ENCODE assay signal across 8 cellular contexts in the genomic region with DNA sequence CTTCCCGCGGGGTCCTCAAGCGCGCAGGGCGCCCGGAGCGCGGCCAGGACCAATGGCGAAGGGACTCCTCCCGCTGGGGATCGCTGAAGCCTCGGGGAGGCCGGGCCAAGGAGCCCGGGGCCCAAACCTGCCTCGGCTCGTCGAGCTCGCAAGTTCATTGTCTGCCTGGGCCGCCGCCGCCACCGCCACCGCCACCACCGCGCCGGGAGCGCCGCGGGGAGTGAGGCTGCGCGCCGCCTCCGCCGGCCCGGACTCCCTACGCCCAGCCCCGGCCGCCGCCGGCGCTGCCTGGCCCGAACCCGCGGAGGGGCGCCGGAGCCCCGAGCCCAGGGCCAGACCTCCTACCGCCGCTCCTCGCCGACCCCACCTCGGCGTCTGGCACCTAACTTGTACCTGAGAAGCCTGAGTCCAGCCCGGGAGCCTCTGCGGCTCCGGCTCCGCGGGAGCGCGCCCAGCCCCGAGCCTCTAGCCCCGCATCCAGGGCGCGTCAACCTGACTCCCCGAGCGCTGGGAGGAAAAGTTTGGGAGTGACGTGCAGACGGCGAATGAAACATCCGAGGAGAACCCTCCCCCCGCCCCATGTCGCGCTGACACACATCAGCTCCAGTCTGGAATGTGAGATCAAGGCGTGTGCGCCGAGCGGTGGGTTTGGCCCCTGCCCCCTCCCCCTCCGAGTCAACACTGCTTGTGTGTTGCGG. TPM values are rescaled to one million over a fixed set of nuclear protein-coding genes. Genes with fewer than 3 reads are reported as not detected.
DNase-seq lines count a peak whose midpoint lies in the region; ATAC-seq, FAIRE-seq and TF ChIP-seq lines count a peak whose summit lies in the region.

A gene with protein sequence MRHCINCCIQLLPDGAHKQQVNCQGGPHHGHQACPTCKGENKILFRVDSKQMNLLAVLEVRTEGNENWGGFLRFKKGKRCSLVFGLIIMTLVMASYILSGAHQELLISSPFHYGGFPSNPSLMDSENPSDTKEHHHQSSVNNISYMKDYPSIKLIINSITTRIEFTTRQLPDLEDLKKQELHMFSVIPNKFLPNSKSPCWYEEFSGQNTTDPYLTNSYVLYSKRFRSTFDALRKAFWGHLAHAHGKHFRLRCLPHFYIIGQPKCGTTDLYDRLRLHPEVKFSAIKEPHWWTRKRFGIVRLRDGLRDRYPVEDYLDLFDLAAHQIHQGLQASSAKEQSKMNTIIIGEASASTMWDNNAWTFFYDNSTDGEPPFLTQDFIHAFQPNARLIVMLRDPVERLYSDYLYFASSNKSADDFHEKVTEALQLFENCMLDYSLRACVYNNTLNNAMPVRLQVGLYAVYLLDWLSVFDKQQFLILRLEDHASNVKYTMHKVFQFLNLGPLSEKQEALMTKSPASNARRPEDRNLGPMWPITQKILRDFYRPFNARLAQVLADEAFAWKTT (minus strand): TSS at position 523 of the 698 bp plus-strand sequence. CDS start 47,386 bp downstream, outside the sequence.

- POLR2A ChIA-PET in GM12878 (lab: Charles Lee) = no interaction called here

- H3K4me3 Mint-ChIP-seq in T-helper 1 cell treated with Interleukin-12 subunit alpha and Interleukin-12 subunit beta and Interleukin-4 antibody, amounts not matched to agents 30 μg/mL and 1 μg/mL, for 36 hours = peak within 1 kb of the TSS; percentile 21
- H3K4me3 Mint-ChIP-seq in IgD-negative memory B cell = peak within 1 kb of the TSS; percentile 90 to 98 (median 94)

- H3K27me3 ChIP-seq in GM12878 (replicated peaks in 1 of 2; ENCODE audit: control insufficient read depth in 2 of 2, insufficient read depth in 2 of 2, low read length in 1 of 2) (peaks cover 19 to 32% of the 10 kb centered on the region in 2 experiments), iPS-20b (ENCODE audit: insufficient read depth, low read length) (peaks cover 68% of the 10 kb centered on the region)

- TF ChIP-seq EP300 in GM12878 (IDR thresholded peaks at IDR 0.05; ENCODE audit: borderline replicate concordance in 1 of 2, control insufficient read depth in 1 of 2, low read depth in 2 of 2, low read length in 2 of 2) = no peak

- no peaks in the 10 kb centered on the region; the same call in 1 of the 2 replicates for H4K20me1 ChIP-seq in GM12878 (ENCODE audit: control insufficient read depth, insufficient read depth)

- H3K36me3 ChIP-seq in GM12878 (ENCODE audit: control insufficient read depth in 2 of 2, insufficient read depth in 2 of 2, low read length in 1 of 2) (no peaks in the 10 kb centered on the region), iPS-20b (ENCODE audit: insufficient read depth, low read depth, low read length) (no peaks in the 10 kb centered on the region)

- no peak for DNase-seq in T-helper 1 cell
- DNase-seq in GM12878 (ENCODE audit: low read depth, low spot score) = no peak
- DNase-seq in sciatic nerve (ENCODE audit: low spot score) = peak; percentile 65
- no peak for DNase-seq in NOMO-1 treated with dmso at 0.1 percent for 144 hours (lab: John Stamatoyannopoulos, UW; ENCODE audit: unreplicated experiment)

- SMC1A ChIA-PET in GM12878 (lab: Charles Lee; ENCODE audit: uncharacterized antibody, unreplicated experiment) = no interaction called here

- peak within 1 kb of the TSS; percentile 19; the same call in 1 of the 2 replicates for H3K9ac ChIP-seq in GM12878 (ENCODE audit: control insufficient read depth, insufficient read depth, low read length)
- peak within 1 kb of the TSS; percentile 61; the same call in 1 of the 2 replicates for H3K9ac ChIP-seq in iPS-20b (ENCODE audit: low read depth, low read length)

- peak within 1 kb of the TSS; percentile 72 for H3K4me2 ChIP-seq in GM12878 (ENCODE audit: control insufficient read depth, insufficient read depth)

- no peak for TF ChIP-seq RAD21 in GM12878 (IDR thresholded peaks at IDR 0.05; ENCODE audit: insufficient read depth, low read depth, low read length)

- H3K9me3 Mint-ChIP-seq in T-helper 1 cell treated with Interleukin-12 subunit alpha and Interleukin-12 subunit beta and Interleukin-4 antibody, amounts not matched to agents 30 μg/mL and 1 μg/mL, for 36 hours = no peaks in the 10 kb centered on the region
- peaks cover 0 to 4% (median 0%) of the 10 kb centered on the region in 3 donors for H3K9me3 Mint-ChIP-seq in IgD-negative memory B cell

- peak within 1 kb of the TSS; percentile 6; the same call in 1 of the 2 replicates for H2AFZ ChIP-seq in GM12878 (ENCODE audit: control insufficient read depth, low read depth, low read length)

- no TSS peak for BruUV-seq in GM12878 (replicated peaks; lab: Mats Ljungman, UMichigan)

- H3K4me3 ChIP-seq in GM12878 (peak within 1 kb of the TSS; percentile 36; the same call in 1 of the 2 replicates), iPS-20b (ENCODE audit: low read length) (peak within 1 kb of the TSS; percentile 77)

- FAIRE-seq in GM12878 (lab: Jason Lieb, UNC) = no peak

- ATAC-seq in GM12878 = peak; percentile 38
- peak; percentile 18 for ATAC-seq in sciatic nerve
- ATAC-seq in HG02981 (IDR thresholded peaks at IDR 0.05; ENCODE audit: unreplicated experiment) = no peak

- no peak for TF ChIP-seq POLR2A in GM12878 (IDR thresholded peaks at IDR 0.05; ENCODE audit: low read depth, low read length)

- intact Hi-C loops in GM12878 (cut with micrococcal nuclease; ENCODE audit: unreplicated experiment) = no loop called here
- intact Hi-C loops in sciatic nerve (cut with DNase I) = no loop called here

- peaks cover 3% of the 10 kb centered on the region; the same call in 2 of the 3 replicates for H3K9me3 ChIP-seq in GM12878 (replicated peaks; ENCODE audit: control insufficient read depth, insufficient read depth, low read length)
- no peaks in the 10 kb centered on the region for H3K9me3 ChIP-seq in iPS-20b (ENCODE audit: insufficient read depth, low read depth, low read length)

- no peaks in the 10 kb centered on the region for H3K79me2 ChIP-seq in GM12878 (ENCODE audit: control insufficient read depth, insufficient read depth, low read length)

- H3K27me3 Mint-ChIP-seq in T-helper 1 cell treated with Interleukin-12 subunit alpha and Interleukin-12 subunit beta and Interleukin-4 antibody, amounts not matched to agents 30 μg/mL and 1 μg/mL, for 36 hours (ENCODE audit: low read depth) = peaks cover 67% of the 10 kb centered on the region
- peaks cover 1% of the 10 kb centered on the region for H3K27me3 Mint-ChIP-seq in IgD-negative memory B cell

- RAD21 ChIA-PET in GM12878 (lab: Charles Lee; ENCODE audit: unreplicated experiment) = no interaction called here

- CTCF ChIA-PET in GM12878 (lab: Yijun Ruan, JAX) = no interaction called here

- no peak within 1 kb of the TSS for H3K27ac Mint-ChIP-seq in T-helper 1 cell treated with Interleukin-12 subunit alpha and Interleukin-12 subunit beta and Interleukin-4 antibody, amounts not matched to agents 30 μg/mL and 1 μg/mL, for 36 hours
- peak within 1 kb of the TSS; percentile 86 to 97 (median 96) for H3K27ac Mint-ChIP-seq in IgD-negative memory B cell

- in situ Hi-C loops in GM12878 (cut with MboI) = no loop called here

- peaks cover 1% of the 10 kb centered on the region for H3K4me1 Mint-ChIP-seq in T-helper 1 cell treated with Interleukin-12 subunit alpha and Interleukin-12 subunit beta and Interleukin-4 antibody, amounts not matched to agents 30 μg/mL and 1 μg/mL, for 36 hours (ENCODE audit: low read depth)
- peaks cover 32 to 49% (median 33%) of the 10 kb centered on the region in 3 donors for H3K4me1 Mint-ChIP-seq in IgD-negative memory B cell

- 1% methylated on average over 63 of the region's 79 CpGs for WGBS in GM12878 (ENCODE audit: insufficient coverage, insufficient replicate concordance, low lambda C conversion rate, missing lambda C conversion rate)

- no peak for TF ChIP-seq CTCF in GM12878 (IDR thresholded peaks at IDR 0.05 in 2 of 3, conservative IDR thresholded peaks at IDR 0.05 in 1 of 3; ENCODE audit: control insufficient read depth in 2 of 3, extremely low read depth in 1 of 3, insufficient read depth in 1 of 3, low read depth in 3 of 3, low read length in 3 of 3)

- H3K27ac ChIP-seq in GM12878 (ENCODE audit: control insufficient read depth, insufficient read depth) (no peak within 1 kb of the TSS), iPS-20b (ENCODE audit: low read length) (no peak within 1 kb of the TSS)

- H3K4me1 ChIP-seq in GM12878 (ENCODE audit: control insufficient read depth, insufficient read depth, low read length) (no peaks in the 10 kb centered on the region; the same call in 1 of the 2 replicates), iPS-20b (ENCODE audit: insufficient read depth, low read length) (peaks cover 6% of the 10 kb centered on the region)

- H3K36me3 Mint-ChIP-seq in T-helper 1 cell treated with Interleukin-12 subunit alpha and Interleukin-12 subunit beta and Interleukin-4 antibody, amounts not matched to agents 30 μg/mL and 1 μg/mL, for 36 hours (ENCODE audit: low read depth) = peaks cover 2% of the 10 kb centered on the region
- no peaks in the 10 kb centered on the region for H3K36me3 Mint-ChIP-seq in IgD-negative memory B cell

TF ChIP-seq in GM12878, 131 proteins besides CTCF, POLR2A, EP300 and RAD21:
- 0 out of 2 replicates have a peak, but pooled peaks have one; percentile 40 for TF ChIP-seq GATAD2B (conservative IDR thresholded peaks at IDR 0.05; ENCODE audit: low read depth)
- TF ChIP-seq HDAC6 (IDR thresholded peaks at IDR 0.05; ENCODE audit: unreplicated experiment) = peak; percentile 71
- TF ChIP-seq SUZ12 (IDR thresholded peaks at IDR 0.05; ENCODE audit: unreplicated experiment) = peak; percentile 26
- TF ChIP-seq EED (IDR thresholded peaks at IDR 0.05; ENCODE audit: low read depth) = no peak

RNA-seq across cellular contexts. Expression of the gene that starts here (rescaled TPM):
- polyA plus RNA-seq in IgD-negative memory B cell (15.4 TPM), GM12878 (2011; rRNA removed) (0.42 and 0.53 TPM in 2 replicates), GM12878 (2014; fragmentation: Illumina TruSeq; extraction: Trizol) (0.03 and 0.06 TPM in 2 replicates), GM12878 (2014; fragmentation: Nextera tagmentation; extraction: Ambion mirVana) (under 1 TPM in 1 of 2 experiments, not detected in 1; 0.02 TPM), GM12878 (2014; rRNA removed) (0.05 TPM in 2 replicates), GM12878 (2016; fragmentation: Nextera tagmentation; extraction: Ambion mirVana) (under 1 TPM; 0.05 TPM)
- total RNA-seq in GM12878 (2013; cell fraction: nucleolus; rRNA removed) = 1.5 and 2.0 TPM in 2 replicates
- total RNA-seq in GM12878 (2014; rRNA removed) (under 0.01 and 0.17 TPM in 2 replicates), GM12878 (2014; rRNA removed; fragmentation: Illumina TruSeq; extraction: Trizol) (0.04 TPM in 1 of 2 replicates, not detected in the other), GM12878 (2021) (0.32 and 0.51 TPM in 2 replicates), sciatic nerve (31.7 TPM)
- 0.46 TPM for polyA plus RNA-seq in GM12878 (2011; ENCODE audit: low read depth)
- polyA plus RNA-seq in GM12878 (2011; cell fraction: cytosol; rRNA removed) = 0.48 and 0.57 TPM in 2 replicates
- polyA plus RNA-seq in GM12878 (2011; cell fraction: nucleus; rRNA removed) = 1.2 and 2.5 TPM in 2 replicates
- polyA plus RNA-seq in GM12878 (2012) = 0.32 and 0.46 TPM in 2 replicates
- 0.72 and 0.80 TPM in 2 replicates for polyA minus RNA-seq in GM12878 (2011; rRNA and poly(A)+ RNA removed)
- 0.40 and 0.73 TPM in 2 replicates for polyA minus RNA-seq in GM12878 (2011; cell fraction: cytosol; rRNA and poly(A)+ RNA removed)
- polyA minus RNA-seq in GM12878 (2011; cell fraction: nucleus; rRNA and poly(A)+ RNA removed) = 0.57 and 1.3 TPM in 2 replicates

Comparison
In these comparisons a context has a peak if more than half of its experiments do, and no peak if none do; other contexts are left out.
1. RNA of the gene that starts here (total RNA-seq): 31.7 TPM in sciatic nerve (single experiment); under 0.01 to 2.0 TPM in GM12878; every median in the first group is over 10 times any median in the second.